ENCODE assay signal across 8 cellular contexts in the genomic region with DNA sequence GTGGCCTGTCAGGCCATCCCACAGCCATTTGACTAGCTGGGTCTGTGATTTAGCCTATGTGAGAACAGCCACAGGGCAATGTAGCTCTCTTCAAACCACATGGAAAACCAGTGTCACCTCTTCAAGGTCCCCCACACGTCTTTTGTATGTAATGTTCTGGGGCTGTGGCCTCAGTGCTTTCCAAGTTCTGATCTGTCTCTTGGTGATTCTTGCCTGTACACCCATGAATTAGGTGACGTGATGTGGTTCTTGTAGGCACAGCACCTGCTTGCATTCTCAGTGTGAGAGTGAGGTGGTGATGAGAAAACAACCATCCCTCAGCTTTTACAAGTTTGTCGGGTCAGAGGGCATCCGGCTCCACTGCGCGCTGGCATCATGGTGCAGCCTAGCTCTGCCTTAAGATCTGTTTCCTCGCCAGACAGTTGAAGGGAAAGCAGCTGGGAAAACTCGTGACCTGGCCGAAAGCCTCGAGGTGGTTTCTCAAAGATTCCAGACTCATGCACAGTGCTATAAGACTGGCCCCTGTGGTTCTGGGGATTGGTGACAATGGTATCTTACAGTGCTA.
DNase-seq lines count a peak whose midpoint lies in the region; TF ChIP-seq lines count a peak whose summit lies in the region.

No MANE protein-coding gene starts in this region.

- H3K36me3 ChIP-seq in adipocyte (ENCODE audit: control insufficient read depth, insufficient read depth, low read length, severe bottlenecking) (no peaks in the 10 kb centered on the region), smooth muscle cell (ENCODE audit: low read depth) (no peaks in the 10 kb centered on the region)

- no peak for TF ChIP-seq CTCF in smooth muscle cell (IDR thresholded peaks at IDR 0.05; ENCODE audit: borderline replicate concordance, insufficient read depth, poor library complexity, severe bottlenecking)

- no peaks in the 10 kb centered on the region for H3K27me3 ChIP-seq in adipocyte (replicated peaks; ENCODE audit: control insufficient read depth, insufficient read depth, low read length)
- no peaks in the 10 kb centered on the region for H3K27me3 ChIP-seq in smooth muscle cell (ENCODE audit: low read depth)

- peak; percentile 52 for DNase-seq in G401 (ENCODE audit: low spot score)
- peak; percentile 59 for DNase-seq in adipocyte (ENCODE audit: low read depth)
- DNase-seq in iris pigment epithelial cell (ENCODE audit: low read depth), result peak; percentile 25
- DNase-seq in smooth muscle cell (lab: John Stamatoyannopoulos, UW; ENCODE audit: unreplicated experiment), result no peak
- no peak for DNase-seq in NCI-H524 treated with DMSO at 0.1 percent for 48 hours (lab: John Stamatoyannopoulos, UW)
- DNase-seq in activated effector memory CD4-positive, alpha-beta T cell treated with Interleukin-2 at 50 U/mL for 16 hours, result no peak
- no peak for DNase-seq in SW 1271 (lab: John Stamatoyannopoulos, UW)
- DNase-seq in DMS79 (lab: John Stamatoyannopoulos, UW), result no peak

- in situ Hi-C loops in G401 (cut with HindIII; ENCODE audit: low sequenced_read_pairs), result no loop called here

- H3K9me3 ChIP-seq in adipocyte (ENCODE audit: control insufficient read depth, low read length) (peaks cover 15% of the 10 kb centered on the region), smooth muscle cell (replicated peaks; ENCODE audit: low read depth) (no peaks in the 10 kb centered on the region)

- peaks cover 4% of the 10 kb centered on the region for H4K20me1 ChIP-seq in smooth muscle cell (ENCODE audit: low read depth)

- H3K79me2 ChIP-seq in smooth muscle cell (ENCODE audit: low read depth), result peaks cover 5% of the 10 kb centered on the region

- peaks cover 59% of the 10 kb centered on the region for H3K4me1 ChIP-seq in adipocyte (ENCODE audit: control insufficient read depth, insufficient read depth, low read length)
- peaks cover 19% of the 10 kb centered on the region for H3K4me1 ChIP-seq in smooth muscle cell (ENCODE audit: low read depth)

- no peak overlapping the region for H3K4me3 ChIP-seq in adipocyte (ENCODE audit: low read length)
- H3K4me3 ChIP-seq in smooth muscle cell, result no peak overlapping the region

- peak overlapping the region; percentile 59 for H3K27ac ChIP-seq in smooth muscle cell (ENCODE audit: low read depth)

- H2AFZ ChIP-seq in smooth muscle cell (ENCODE audit: low read depth), result no peak overlapping the region

- H3F3A ChIP-seq in smooth muscle cell (ENCODE audit: low read depth), result no peaks in the 10 kb centered on the region

- WGBS in smooth muscle cell (ENCODE audit: low lambda C conversion rate), result 66% methylated on average over 10 of the region's 10 CpGs

- H3K4me2 ChIP-seq in smooth muscle cell, result peak overlapping the region; percentile 3

- no peak overlapping the region for H3K9ac ChIP-seq in adipocyte (ENCODE audit: low read length)
- H3K9ac ChIP-seq in smooth muscle cell (ENCODE audit: low read depth), result no peak overlapping the region

Comparison
In these comparisons a context has a peak if more than half of its experiments do, and no peak if none do; other contexts are left out.
1. DNase-seq: peak in G401 (single experiment), adipocyte (single experiment) and iris pigment epithelial cell (single experiment); none in smooth muscle cell (single experiment), NCI-H524 treated with DMSO at 0.1 percent for 48 hours (single experiment), activated effector memory CD4-positive, alpha-beta T cell treated with Interleukin-2 at 50 U/mL for 16 hours (single experiment), SW 1271 (0 of 2) and DMS79 (single experiment).